In genomic region chr3:67384790-67385397, GRCh38 we compare ENCODE assay signal across 8 cellular contexts.
DNase-seq lines count a peak whose midpoint lies in the region; ATAC-seq and TF ChIP-seq lines count a peak whose summit lies in the region.

No MANE protein-coding gene starts in this region.

- H3K9me3 ChIP-seq in CD4-positive, alpha-beta memory T cell (ENCODE audit: control insufficient read depth in 1 of 2, low read length in 2 of 2): no peaks in the 10 kb centered on the region
- H3K9me3 ChIP-seq in Panc1 (ENCODE audit: control insufficient read depth, insufficient read depth, low read depth, low read length): no peaks in the 10 kb centered on the region

- in situ Hi-C loops in Panc1 (cut with HindIII; ENCODE audit: low pct_unique_long_range_greater_than_20kb, low sequenced_read_pairs): no loop called here

- no peaks in the 10 kb centered on the region for H3K9me3 Mint-ChIP-seq in CD4-positive, alpha-beta memory T cell
- H3K9me3 Mint-ChIP-seq in HFFc6: no peaks in the 10 kb centered on the region

- H3K4me3 Mint-ChIP-seq in CD4-positive, alpha-beta memory T cell: no peak overlapping the region
- H3K4me3 Mint-ChIP-seq in HFFc6: no peak overlapping the region

- no peaks in the 10 kb centered on the region for H3K27me3 ChIP-seq in CD4-positive, alpha-beta memory T cell (ENCODE audit: insufficient read depth, low read length)
- no peaks in the 10 kb centered on the region for H3K27me3 ChIP-seq in Panc1 (ENCODE audit: control insufficient read depth, insufficient read depth, low read length)

- no peaks in the 10 kb centered on the region for H3K36me3 ChIP-seq in CD4-positive, alpha-beta memory T cell (ENCODE audit: insufficient read depth, low read length)
- no peaks in the 10 kb centered on the region for H3K36me3 ChIP-seq in Panc1 (ENCODE audit: control insufficient read depth, insufficient read depth, low read length)

- no peaks in the 10 kb centered on the region for H3K4me1 ChIP-seq in CD4-positive, alpha-beta memory T cell (ENCODE audit: insufficient read depth, low read length)
- H3K4me1 ChIP-seq in Panc1 (ENCODE audit: control insufficient read depth, insufficient read depth, low read length): no peaks in the 10 kb centered on the region

- intact Hi-C loops in CD4-positive, alpha-beta memory T cell (cut with micrococcal nuclease): no loop called here
- intact Hi-C loops in Panc1 (cut with micrococcal nuclease; ENCODE audit: unreplicated experiment): loop anchor here (5.0 kb wide), 1 partner anchor 1492 kb away; no protein-coding TSS in a partner anchor

- ATAC-seq in Panc1: no peak
- ATAC-seq in GM21381 (IDR thresholded peaks at IDR 0.05; ENCODE audit: unreplicated experiment): no peak

- TF ChIP-seq CTCF in HFFc6 (IDR thresholded peaks at IDR 0.05) (peak; percentile 80), Panc1 (IDR thresholded peaks at IDR 0.05) (peak; percentile 69)

- POLR2A ChIA-PET in CD4-positive, alpha-beta memory T cell (lab: Charles Lee; ENCODE audit: partially characterized antibody): no interaction called here
- POLR2A ChIA-PET in Panc1 (lab: Charles Lee): no interaction called here

- peak overlapping the region in 1 of 7 donors; percentile 52 for H3K27ac Mint-ChIP-seq in CD4-positive, alpha-beta memory T cell
- H3K27ac Mint-ChIP-seq in HFFc6: no peak overlapping the region

- no peaks in the 10 kb centered on the region for H3K27me3 Mint-ChIP-seq in CD4-positive, alpha-beta memory T cell
- H3K27me3 Mint-ChIP-seq in HFFc6 (ENCODE audit: insufficient read depth): peaks cover 2% of the 10 kb centered on the region; the same call in 1 of the 2 replicates

- H3K4me3 ChIP-seq in CD4-positive, alpha-beta memory T cell (ENCODE audit: low read length in 2 of 2): no peak overlapping the region
- no peak overlapping the region for H3K4me3 ChIP-seq in Panc1 (ENCODE audit: low read depth in 2 of 2, low read length in 2 of 2)

- peaks cover 0 to 10% (median 5%) of the 10 kb centered on the region in 4 donors for H3K4me1 Mint-ChIP-seq in CD4-positive, alpha-beta memory T cell
- H3K4me1 Mint-ChIP-seq in HFFc6 (ENCODE audit: low read depth): peaks cover 13% of the 10 kb centered on the region

- peaks cover 34% of the 10 kb centered on the region in 2 donors for H3K36me3 Mint-ChIP-seq in CD4-positive, alpha-beta memory T cell
- peaks cover 5% of the 10 kb centered on the region; the same call in 1 of the 2 replicates for H3K36me3 Mint-ChIP-seq in HFFc6 (ENCODE audit: low read depth)

- H3K27ac ChIP-seq in CD4-positive, alpha-beta memory T cell (ENCODE audit: low read depth, low read length): no peak overlapping the region
- H3K27ac ChIP-seq in Panc1 (ENCODE audit: low read length): no peak overlapping the region

- CTCF ChIA-PET in CD4-positive, alpha-beta memory T cell (lab: Charles Lee; ENCODE audit: partially characterized antibody): interaction anchor here (0.7 to 7.6 kb wide), 5 partner anchors 16 to 1491 kb away, joined by 3 to 109 read pairs (median 6); no protein-coding TSS in a partner anchor
- CTCF ChIA-PET in Panc1 (lab: Charles Lee): no interaction called here

- DNase-seq in CD4-positive, alpha-beta memory T cell: peak in 4 of 5 donors; percentile 24 to 38 (median 30)
- no peak for DNase-seq in HFFc6
- DNase-seq in Panc1 (ENCODE audit: low read depth, low spot score): no peak
- DNase-seq in activated naive CD8-positive, alpha-beta T cell treated with anti-CD3 and anti-CD28 coated beads, Interleukin-2, amount 50 U/mL, for 16 hours (ENCODE audit: low read depth, low spot score): peak; percentile 6
- peak; percentile 80 for DNase-seq in islet precursor cell
- DNase-seq in stimulated activated CD8-positive, alpha-beta memory T cell treated with anti-CD3 and anti-CD28 coated beads, Interleukin-4, amount 100 ng/mL, for 48 hours: peak; percentile 65
- DNase-seq in hepatic stellate cell (ENCODE audit: low spot score): no peak

- no TSS peak for BruUV-seq in Panc1 (replicated peaks; lab: Mats Ljungman, UMichigan)

Comparison
In these comparisons a context has a peak if more than half of its experiments do, and no peak if none do; other contexts are left out.
1. DNase-seq: peak in CD4-positive, alpha-beta memory T cell (4 of 5), activated naive CD8-positive, alpha-beta T cell treated with anti-CD3 and anti-CD28 coated beads, Interleukin-2, amount 50 U/mL, for 16 hours (single experiment), islet precursor cell (single experiment) and stimulated activated CD8-positive, alpha-beta memory T cell treated with anti-CD3 and anti-CD28 coated beads, Interleukin-4, amount 100 ng/mL, for 48 hours (single experiment); none in HFFc6 (single experiment), Panc1 (single experiment) and hepatic stellate cell (single experiment).